23 cellular contexts compared by ENCODE assay signal in the genomic region with DNA sequence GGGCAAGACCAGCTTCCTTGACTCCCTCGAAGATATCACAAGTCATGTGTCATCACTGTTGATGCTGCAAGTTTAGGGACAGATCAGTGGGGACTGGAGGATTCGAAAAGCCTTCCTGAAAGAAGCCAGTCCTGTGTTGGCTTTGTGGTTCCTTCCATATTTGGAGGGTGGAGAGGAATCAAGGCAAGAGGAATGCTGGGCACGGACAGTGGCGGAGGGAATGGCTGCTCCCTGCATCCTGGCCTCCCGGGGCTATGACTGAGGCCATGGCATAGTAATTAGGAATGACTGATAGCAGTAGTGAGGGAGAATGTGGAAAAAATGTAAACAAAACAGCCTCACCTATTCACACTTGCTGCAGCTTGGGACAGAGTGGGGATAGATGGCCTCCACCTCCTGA. TPM values are rescaled to one million over a fixed set of nuclear protein-coding genes. Genes with fewer than 3 reads are reported as not detected.
A peak's percentile ranks its signal among the peaks of the same experiment; 100 is the strongest.
DNase-seq lines count a peak whose midpoint lies in the region; ATAC-seq and TF ChIP-seq lines count a peak whose summit lies in the region.
"Had no signal": no experiment of that assay in that cellular context is flagged by ENCODE, and none has a peak within 500 bp of the region (broad histone marks: within the 10 kb centered on the region; RNA-seq: fewer than 3 reads in every experiment).

No MANE protein-coding gene starts in this region.

- peaks cover 2% of the 10 kb centered on the region for H3K27me3 Mint-ChIP-seq in GM23338 (ENCODE audit: insufficient read depth, low read depth, poor library complexity)
- H3K27me3 Mint-ChIP-seq: activated CD4-positive, alpha-beta memory T cell treated with anti-CD3 and anti-CD28 coated beads for 36 hours; activated naive CD4-positive, alpha-beta T cell treated with anti-CD3 and anti-CD28 coated beads, Interleukin-2, amount 10 ng/mL, durations not matched to agents 7 days and 5 days; stimulated activated memory B cell treated with anti-CD40 and anti-IgM and Interleukin-4, amounts not matched to agents 10 μg/mL and 1 μg/mL and 100 μg/mL, for 72 hours had no signal

- H2AFZ ChIP-seq in GM23338: no peak overlapping the region

- H3K36me3 Mint-ChIP-seq in GM23338 (ENCODE audit: low read depth): no peaks in the 10 kb centered on the region; the same call in 1 of the 3 replicates
- H3K36me3 Mint-ChIP-seq: activated CD4-positive, alpha-beta memory T cell treated with anti-CD3 and anti-CD28 coated beads for 36 hours; stimulated activated memory B cell treated with anti-CD40 and anti-IgM and Interleukin-4, amounts not matched to agents 10 μg/mL and 1 μg/mL and 100 μg/mL, for 72 hours had no signal

- no peaks in the 10 kb centered on the region for H3K9me2 ChIP-seq in GM23338 (ENCODE audit: insufficient read depth)

- H3F3A ChIP-seq in GM23338 (replicated peaks; ENCODE audit: low read depth): no peaks in the 10 kb centered on the region

- no peak for ATAC-seq in GM23338
- ATAC-seq: A549; stimulated activated memory B cell treated with anti-CD40 and anti-IgM and Interleukin-4, amounts not matched to agents 10 μg/mL and 1 μg/mL and 100 μg/mL, for 72 hours had no signal

- H3K27ac Mint-ChIP-seq in GM23338: peak overlapping the region; percentile 85
- H3K27ac Mint-ChIP-seq: activated CD4-positive, alpha-beta memory T cell treated with anti-CD3 and anti-CD28 coated beads for 36 hours; activated naive CD4-positive, alpha-beta T cell treated with anti-CD3 and anti-CD28 coated beads, Interleukin-2, amount 10 ng/mL, durations not matched to agents 7 days and 5 days; activated T-helper 1 cell treated with anti-CD3 and anti-CD28 coated beads, Interleukin-12 subunit alpha, Interleukin-12 subunit beta, Interleukin-2, Interleukin-4 antibody, amounts not matched to agents 30 ng/mL and 10 ng/mL and 1 ng/mL, durations not matched to agents 14 hours and 24 hours and 36 hours; stimulated activated memory B cell treated with anti-CD40 and anti-IgM and Interleukin-4, amounts not matched to agents 10 μg/mL and 1 μg/mL and 100 μg/mL, for 72 hours had no signal

- H3K4me3 ChIP-seq in GM23338: no peak overlapping the region
- no peak overlapping the region for H3K4me3 ChIP-seq in coronary artery
- H3K4me3 ChIP-seq in stomach smooth muscle (ENCODE audit: low read length in 2 of 2): peak overlapping the region in 1 of 2 donors; percentile 8
- no peak overlapping the region for H3K4me3 ChIP-seq in right atrium auricular region
- H3K4me3 ChIP-seq: A549, adrenal gland, prostate gland had no signal

- H3K4me1 Mint-ChIP-seq in GM23338: peaks cover 10% of the 10 kb centered on the region

- peaks cover 6% of the 10 kb centered on the region; the same call in 1 of the 2 replicates for H3K79me2 ChIP-seq in GM23338 (replicated peaks; ENCODE audit: insufficient read depth)

- H3K9ac ChIP-seq in stomach smooth muscle (ENCODE audit: low read length in 2 of 2): no peak overlapping the region
- H3K9ac ChIP-seq: KMS-11 had no signal

- H4K20me1 ChIP-seq in GM23338 (replicated peaks; ENCODE audit: insufficient read depth): peaks cover 7% of the 10 kb centered on the region; the same call in 1 of the 2 replicates

- H3K27me3 ChIP-seq in GM23338 (ENCODE audit: insufficient read depth): no peaks in the 10 kb centered on the region
- H3K27me3 ChIP-seq in stomach smooth muscle (ENCODE audit: control insufficient read depth in 1 of 2, insufficient read depth in 2 of 2, low read length in 2 of 2): no peaks in the 10 kb centered on the region
- H3K27me3 ChIP-seq in right atrium auricular region: no peaks in the 10 kb centered on the region
- H3K27me3 ChIP-seq: adrenal gland had no signal

- no peak for TF ChIP-seq CTCF in GM23338 (conservative IDR thresholded peaks at IDR 0.05; ENCODE audit: low read depth in 2 of 2)
- no peak for TF ChIP-seq CTCF in coronary artery (IDR thresholded peaks at IDR 0.05)
- TF ChIP-seq CTCF in right atrium auricular region (IDR thresholded peaks at IDR 0.05): no peak

- DNase-seq in GM23338 (ENCODE audit: low spot score): no peak
- DNase-seq in coronary artery (ENCODE audit: low spot score): no peak
- DNase-seq in myocyte (ENCODE audit: low read depth): peak; percentile 24
- no peak for DNase-seq in RPMI8226
- DNase-seq in SIG-M5 treated with dmso at 0.1 percent for 504 hours (lab: John Stamatoyannopoulos, UW; ENCODE audit: unreplicated experiment): no peak
- DNase-seq in NCI-H2227 treated with DMSO at 0.1 percent for 48 hours (lab: John Stamatoyannopoulos, UW): no peak
- DNase-seq in right atrium auricular region (ENCODE audit: low spot score): no peak
- DNase-seq: activated CD4-positive, alpha-beta memory T cell treated with anti-CD3 and anti-CD28 coated beads for 36 hours; activated CD4-positive, CD25-positive, alpha-beta regulatory T cell treated with anti-CD3 and anti-CD28 coated beads, Interleukin-2, amount 50 U/mL, for 72 hours; activated CD8-positive, alpha-beta memory T cell treated with anti-CD3 and anti-CD28 coated beads, Interleukin-2, amount 50 U/mL, for 4 hours; activated naive CD4-positive, alpha-beta T cell treated with anti-CD3 and anti-CD28 coated beads, Interleukin-2, amount 10 ng/mL, durations not matched to agents 7 days and 5 days; GF-D8; immature natural killer cell; mammary epithelial cell; NCI-H2029; SHP77 treated with DMSO at 0.1 percent for 48 hours had no signal

- H3K9me3 Mint-ChIP-seq in GM23338: no peaks in the 10 kb centered on the region
- H3K9me3 Mint-ChIP-seq: activated CD4-positive, alpha-beta memory T cell treated with anti-CD3 and anti-CD28 coated beads for 36 hours; activated naive CD4-positive, alpha-beta T cell treated with anti-CD3 and anti-CD28 coated beads, Interleukin-2, amount 10 ng/mL, durations not matched to agents 7 days and 5 days; activated T-helper 1 cell treated with anti-CD3 and anti-CD28 coated beads, Interleukin-12 subunit alpha, Interleukin-12 subunit beta, Interleukin-2, Interleukin-4 antibody, amounts not matched to agents 30 ng/mL and 10 ng/mL and 1 ng/mL, durations not matched to agents 14 hours and 24 hours and 36 hours; immature natural killer cell; stimulated activated memory B cell treated with anti-CD40 and anti-IgM and Interleukin-4, amounts not matched to agents 10 μg/mL and 1 μg/mL and 100 μg/mL, for 72 hours had no signal

- H3K36me3 ChIP-seq in GM23338 (ENCODE audit: insufficient read depth) (no peaks in the 10 kb centered on the region), stomach smooth muscle (ENCODE audit: control insufficient read depth in 2 of 2, insufficient read depth in 2 of 2, low read length in 2 of 2) (peaks cover 0 to under 1% of the 10 kb centered on the region in 2 donors), right atrium auricular region (no peaks in the 10 kb centered on the region)
- H3K36me3 ChIP-seq: adrenal gland, prostate gland had no signal

- no peak overlapping the region for H3K4me2 ChIP-seq in GM23338
- H3K4me2 ChIP-seq: A549, KMS-11 had no signal

- H3K4me3 Mint-ChIP-seq in GM23338: no peak overlapping the region
- H3K4me3 Mint-ChIP-seq: activated CD4-positive, alpha-beta memory T cell treated with anti-CD3 and anti-CD28 coated beads for 36 hours; activated naive CD4-positive, alpha-beta T cell treated with anti-CD3 and anti-CD28 coated beads, Interleukin-2, amount 10 ng/mL, durations not matched to agents 7 days and 5 days; activated T-helper 1 cell treated with anti-CD3 and anti-CD28 coated beads, Interleukin-12 subunit alpha, Interleukin-12 subunit beta, Interleukin-2, Interleukin-4 antibody, amounts not matched to agents 30 ng/mL and 10 ng/mL and 1 ng/mL, durations not matched to agents 14 hours and 24 hours and 36 hours; immature natural killer cell; stimulated activated memory B cell treated with anti-CD40 and anti-IgM and Interleukin-4, amounts not matched to agents 10 μg/mL and 1 μg/mL and 100 μg/mL, for 72 hours had no signal

- H3K4me1 ChIP-seq in GM23338 (ENCODE audit: insufficient read depth) (no peaks in the 10 kb centered on the region), stomach smooth muscle (ENCODE audit: control insufficient read depth, insufficient read depth, low read length) (peaks cover 48% of the 10 kb centered on the region), right atrium auricular region (peaks cover 0 to 35% of the 10 kb centered on the region in 2 donors)
- H3K4me1 ChIP-seq: prostate gland had no signal

- H3K27ac ChIP-seq in GM23338 (ENCODE audit: low read depth): peak overlapping the region; percentile 69; the same call in 1 of the 2 replicates
- H3K27ac ChIP-seq in coronary artery: peak overlapping the region; percentile 31 to 80
- peak overlapping the region; percentile 76 for H3K27ac ChIP-seq in stomach smooth muscle (ENCODE audit: low read length)
- no peak overlapping the region for H3K27ac ChIP-seq in right atrium auricular region
- H3K27ac ChIP-seq: A549, adrenal gland, KMS-11, prostate gland had no signal

- H3K9me3 ChIP-seq in stomach smooth muscle (ENCODE audit: control insufficient read depth in 2 of 2, low read length in 2 of 2) (no peaks in the 10 kb centered on the region), right atrium auricular region (no peaks in the 10 kb centered on the region)
- H3K9me3 ChIP-seq: A549, adrenal gland, prostate gland had no signal

TF ChIP-seq in GM23338, 12 proteins besides CTCF, POLR2A, EP300 and RAD21 (continues in another document):
- TF ChIP-seq STAT1 (IDR thresholded peaks at IDR 0.05; ENCODE audit: unreplicated experiment): no peak
- no peak for TF ChIP-seq NANOG (IDR thresholded peaks at IDR 0.05; ENCODE audit: borderline replicate concordance)
- TF ChIP-seq, protein P1, sequence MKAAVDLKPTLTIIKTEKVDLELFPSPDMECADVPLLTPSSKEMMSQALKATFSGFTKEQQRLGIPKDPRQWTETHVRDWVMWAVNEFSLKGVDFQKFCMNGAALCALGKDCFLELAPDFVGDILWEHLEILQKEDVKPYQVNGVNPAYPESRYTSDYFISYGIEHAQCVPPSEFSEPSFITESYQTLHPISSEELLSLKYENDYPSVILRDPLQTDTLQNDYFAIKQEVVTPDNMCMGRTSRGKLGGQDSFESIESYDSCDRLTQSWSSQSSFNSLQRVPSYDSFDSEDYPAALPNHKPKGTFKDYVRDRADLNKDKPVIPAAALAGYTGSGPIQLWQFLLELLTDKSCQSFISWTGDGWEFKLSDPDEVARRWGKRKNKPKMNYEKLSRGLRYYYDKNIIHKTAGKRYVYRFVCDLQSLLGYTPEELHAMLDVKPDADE (IDR thresholded peaks at IDR 0.05): no peak
- no peak for TF ChIP-seq EZH2 (IDR thresholded peaks at IDR 0.05; ENCODE audit: low read depth, unreplicated experiment)
- no peak for TF ChIP-seq POLR2AphosphoS5 (IDR thresholded peaks at IDR 0.05; ENCODE audit: low read depth)
- no peak for TF ChIP-seq EZH2phosphoT487 (IDR thresholded peaks at IDR 0.05; ENCODE audit: unreplicated experiment)

RNA-seq across cellular contexts. Expression of a gene that starts 36.4 kb away (rescaled TPM):
- total RNA-seq in GM23338 (2014; rRNA removed; shearing (Covaris generic)): 11.7 and 14.4 TPM in 2 replicates
- polyA plus RNA-seq in GM23338 (2016; fragmentation: Nextera tagmentation; extraction: Ambion mirVana): 3.3 and 4.4 TPM in 2 replicates
- total RNA-seq in myocyte (6.9 and 9.1 TPM in 2 replicates), right atrium auricular region (1 to 10 TPM; 4.0 to 6.1 TPM)
- polyA plus RNA-seq in myocyte (2012): 7.4 TPM

Comparison
In these comparisons a context has a peak if more than half of its experiments do, and no peak if none do; other contexts are left out.
1. H3K27ac ChIP-seq: peak in GM23338 (single experiment), coronary artery (2 of 2) and stomach smooth muscle (single experiment); none in right atrium auricular region (0 of 2).